Comparison of ENCODE assay signal across 18 cellular contexts in the genomic region with DNA sequence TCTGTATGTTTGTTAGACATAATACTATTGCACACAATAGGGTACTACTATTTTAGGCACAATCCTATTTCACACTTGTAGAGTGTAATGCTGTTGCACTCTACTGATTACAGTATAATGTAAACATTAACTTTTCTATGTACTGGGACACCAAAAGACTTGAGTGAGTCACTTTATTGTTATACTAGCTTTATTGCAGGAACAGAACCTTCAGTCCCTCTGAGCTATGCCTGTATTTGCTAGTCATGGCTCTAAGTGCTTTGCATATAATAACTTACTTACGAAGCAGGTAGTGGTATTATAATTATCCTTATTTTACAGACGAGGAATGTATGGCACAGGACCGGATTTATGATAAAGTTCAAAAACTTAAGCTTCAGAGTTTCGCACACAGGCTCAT.
DNase-seq lines count a peak whose midpoint lies in the region; ATAC-seq and TF ChIP-seq lines count a peak whose summit lies in the region.
"Had no signal": no experiment of that assay in that cellular context is flagged by ENCODE, and none has a peak within 500 bp of the region (broad histone marks: within the 10 kb centered on the region; RNA-seq: fewer than 3 reads in every experiment).

No MANE protein-coding gene starts in this region.

- no peak overlapping the region for H3K18ac ChIP-seq in neuronal stem cell (ENCODE audit: low read length)

- TF ChIP-seq CTCF in LNCaP clone FGC (IDR thresholded peaks at IDR 0.05; ENCODE audit: control insufficient read depth, extremely low read depth, insufficient read depth), result no peak
- no peak for TF ChIP-seq CTCF in osteoblast (IDR thresholded peaks at IDR 0.05; ENCODE audit: extremely low read depth, low read depth, low read length)

- no peak overlapping the region for H4K8ac ChIP-seq in neuronal stem cell (ENCODE audit: low read depth, low read length)

- no peak overlapping the region for H3K9ac ChIP-seq in neuronal stem cell (ENCODE audit: low read depth, low read length, poor library complexity)
- H3K9ac ChIP-seq: KMS-11 had no signal

- no peaks in the 10 kb centered on the region for H3K79me1 ChIP-seq in neuronal stem cell (ENCODE audit: low read depth, low read length)

- in situ Hi-C loops in ACHN (cut with HindIII; ENCODE audit: low pct_ligation_motif_present, low pct_unique_long_range_greater_than_20kb, low sequenced_read_pairs), result no loop called here

- WGBS in neuronal stem cell (ENCODE audit: extremely low coverage in 2 of 2, insufficient read length in 2 of 2, insufficient replicate concordance in 1 of 2), 2 donors, result no CpG with 5 or more reads among the region's 4 CpGs

- no peak overlapping the region for H3K14ac ChIP-seq in neuronal stem cell (ENCODE audit: low read length)

- H2AK5ac ChIP-seq in neuronal stem cell (ENCODE audit: low read depth, low read length), result no peak overlapping the region

- no peak overlapping the region for H2BK12ac ChIP-seq in neuronal stem cell (ENCODE audit: low read length)

- ATAC-seq in GM21786 (IDR thresholded peaks at IDR 0.05; ENCODE audit: unreplicated experiment) (no peak), HG02642 (IDR thresholded peaks at IDR 0.05; ENCODE audit: poor library complexity, unreplicated experiment) (no peak)
- ATAC-seq: activated T-cell treated with anti-CD3 and anti-CD28 coated beads, Interleukin-2, amount 50 U/mL, for 4 hours; CD8-positive, alpha-beta T cell; natural killer cell treated with Interleukin-12 subunit alpha and Interleukin-12 subunit beta and Interleukin-15 and Interleukin-18, amount 100 ng/mL, for 72 hours had no signal

- no peak overlapping the region for H2BK120ac ChIP-seq in neuronal stem cell (ENCODE audit: low read depth, low read length)

- H3K4me2 ChIP-seq in osteoblast (ENCODE audit: insufficient read depth, low read length) (no peak overlapping the region), neuronal stem cell (ENCODE audit: insufficient read depth, low read length, poor library complexity, severe bottlenecking) (no peak overlapping the region)
- H3K4me2 ChIP-seq: KMS-11 had no signal

- H3K79me2 ChIP-seq in osteoblast (ENCODE audit: insufficient read depth, low read length), result no peaks in the 10 kb centered on the region

- no peak overlapping the region for H3K4me3 ChIP-seq in LNCaP clone FGC (ENCODE audit: low read depth, low read length)
- no peak overlapping the region for H3K4me3 ChIP-seq in osteoblast (ENCODE audit: insufficient read depth, low read length)
- H3K4me3 ChIP-seq in neuronal stem cell (ENCODE audit: low read length in 2 of 2), result no peak overlapping the region
- H3K4me3 ChIP-seq: thoracic aorta, vagina had no signal

- H3K23ac ChIP-seq in neuronal stem cell (ENCODE audit: low read depth, low read length, poor library complexity), result no peak overlapping the region

- no peak overlapping the region for H2BK5ac ChIP-seq in neuronal stem cell (ENCODE audit: low read length)

- DNase-seq in ACHN (peak; percentile 67), LNCaP clone FGC (ENCODE audit: low read depth) (peak; percentile 37), glomerular visceral epithelial cell (ENCODE audit: extremely low spot score) (peak; percentile 37), osteoblast (ENCODE audit: insufficient read length, low spot score, missing footprints) (peak; percentile 50), neuronal stem cell (ENCODE audit: low spot score) (no peak), retina (no peak)
- DNase-seq: activated CD4-positive, alpha-beta T cell treated with anti-CD3 and anti-CD28 coated beads, Interleukin-2, amount 10 ng/mL, durations not matched to agents 24 days and 14 days; activated T-cell treated with anti-CD3 and anti-CD28 coated beads, Interleukin-2, amount 50 U/mL, for 4 hours; CD8-positive, alpha-beta T cell; GF-D8; SHP77; stimulated activated naive CD4-positive, alpha-beta T cell had no signal

- H3K4ac ChIP-seq in neuronal stem cell (ENCODE audit: low read length), result no peak overlapping the region

- H3K4me1 ChIP-seq in osteoblast (ENCODE audit: insufficient read depth, low read length) (no peaks in the 10 kb centered on the region), neuronal stem cell (ENCODE audit: control insufficient read depth in 2 of 2, insufficient read depth in 1 of 2, low read depth in 1 of 2, low read length in 2 of 2) (peaks cover 0 to 3% of the 10 kb centered on the region in 2 donors)

- H3K27ac ChIP-seq in osteoblast (ENCODE audit: low read depth, low read length), result no peak overlapping the region
- no peak overlapping the region for H3K27ac ChIP-seq in neuronal stem cell (replicated peaks; ENCODE audit: low read length)
- H3K27ac ChIP-seq: KMS-11, thoracic aorta, vagina had no signal

- no peak overlapping the region for H2BK15ac ChIP-seq in neuronal stem cell (ENCODE audit: low read length)

- H2AFZ ChIP-seq in osteoblast (ENCODE audit: low read length), result no peak overlapping the region
- H2AFZ ChIP-seq in neuronal stem cell (ENCODE audit: low read length), result no peak overlapping the region

- H3K27me3 ChIP-seq in osteoblast (ENCODE audit: insufficient read depth, low read length) (peaks cover 5% of the 10 kb centered on the region), neuronal stem cell (ENCODE audit: control insufficient read depth in 3 of 3, insufficient read depth in 3 of 3, low read depth in 1 of 3, low read length in 3 of 3) (peaks cover 0 to 14% (median 6%) of the 10 kb centered on the region in 3 experiments)
- H3K27me3 ChIP-seq: vagina had no signal

- no peak overlapping the region for H4K91ac ChIP-seq in neuronal stem cell (ENCODE audit: low read depth, low read length, poor library complexity)

- no peaks in the 10 kb centered on the region for H4K20me1 ChIP-seq in osteoblast (ENCODE audit: insufficient read depth, low read length)

- no peaks in the 10 kb centered on the region for H3K36me3 ChIP-seq in osteoblast (ENCODE audit: insufficient read depth, low read length)
- no peaks in the 10 kb centered on the region for H3K36me3 ChIP-seq in neuronal stem cell (replicated peaks in 1 of 2; ENCODE audit: control insufficient read depth in 2 of 2, insufficient read depth in 2 of 2, low read length in 2 of 2)
- H3K36me3 ChIP-seq: thoracic aorta, vagina had no signal

- H3K9me3 ChIP-seq in osteoblast (ENCODE audit: low read depth, low read length) (no peaks in the 10 kb centered on the region), neuronal stem cell (replicated peaks in 1 of 2; ENCODE audit: control insufficient read depth in 2 of 2, insufficient read depth in 1 of 2, low read depth in 1 of 2, low read length in 2 of 2) (no peaks in the 10 kb centered on the region)
- H3K9me3 ChIP-seq: thoracic aorta, vagina had no signal

Comparison
In these comparisons a context has a peak if more than half of its experiments do, and no peak if none do; other contexts are left out.
1. DNase-seq: peak in ACHN (single experiment), LNCaP clone FGC (single experiment), glomerular visceral epithelial cell (single experiment) and osteoblast (single experiment); none in neuronal stem cell (single experiment) and retina (single experiment).